Comparison of ENCODE assay signal across 1 cellular context in genomic region chr10:70850097-70850496, GRCh38.
A peak's percentile ranks its signal among the peaks of the same experiment; 100 is the strongest.
TF ChIP-seq lines count a peak whose summit lies in the region.

No MANE protein-coding gene starts in this region.

TF ChIP-seq in K562, 482 proteins besides CTCF, POLR2A, EP300 and RAD21:
- TF ChIP-seq ZNF121 (CRISPR knock-in tag; conservative IDR thresholded peaks at IDR 0.05) (peak; percentile 35; the same call in 1 of the 2 replicates), STAG1 (CRISPR knock-in tag; IDR thresholded peaks at IDR 0.05; ENCODE audit: borderline replicate concordance) (no peak)
